Comparison of ENCODE assay signal across 2 cellular contexts in genomic region chr3:112643621-112644236, GRCh38.
TF ChIP-seq lines count a peak whose summit lies in the region.

No MANE protein-coding gene starts in this region.

TF ChIP-seq in HEK293, 187 proteins besides CTCF, POLR2A, EP300 and RAD21 (continued from another document):
- TF ChIP-seq ZNF398 (tag by site-specific recombination; IDR thresholded peaks at IDR 0.05), result no peak

TF ChIP-seq in HepG2, 621 proteins besides CTCF, POLR2A, EP300 and RAD21 (continued from another document):
- TF ChIP-seq ZFP91 (CRISPR knock-in tag; IDR thresholded peaks at IDR 0.05; ENCODE audit: borderline replicate concordance) (no peak), ELK4 (CRISPR knock-in tag; IDR thresholded peaks at IDR 0.05; ENCODE audit: borderline replicate concordance) (no peak), FOXO4 (CRISPR knock-in tag; conservative IDR thresholded peaks at IDR 0.05) (no peak), ZNF567 (CRISPR knock-in tag; IDR thresholded peaks at IDR 0.05; ENCODE audit: borderline replicate concordance) (no peak), JDP2 (CRISPR knock-in tag; IDR thresholded peaks at IDR 0.05; ENCODE audit: borderline replicate concordance) (no peak), ZNF639 (CRISPR knock-in tag; conservative IDR thresholded peaks at IDR 0.05) (no peak), ZNF225 (CRISPR knock-in tag; IDR thresholded peaks at IDR 0.05) (no peak), ZNF550 (CRISPR knock-in tag; IDR thresholded peaks at IDR 0.05; ENCODE audit: borderline replicate concordance) (no peak), KDM4B (CRISPR knock-in tag; IDR thresholded peaks at IDR 0.05) (no peak)
